15 cellular contexts compared by ENCODE assay signal in the genomic region with DNA sequence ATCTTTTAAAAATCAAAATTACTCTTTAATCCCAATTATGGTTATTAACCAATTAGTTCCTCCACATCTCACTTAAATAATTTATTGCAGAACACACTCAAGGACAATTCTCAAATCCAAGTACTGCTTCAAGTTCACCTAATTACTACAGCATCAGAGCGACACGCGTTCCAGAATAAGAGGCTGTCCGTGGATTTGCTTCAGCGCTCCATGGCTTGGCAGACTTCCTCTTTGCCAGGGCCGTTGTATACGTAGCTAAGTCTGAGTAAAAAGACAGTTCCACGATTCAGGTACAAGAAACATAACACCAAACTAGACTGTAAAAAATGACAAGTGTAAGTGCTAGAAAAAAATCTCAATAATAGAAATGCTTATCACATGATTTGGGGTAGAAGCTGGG.
"Had no signal": no experiment of that assay in that cellular context is flagged by ENCODE, and none has a peak within 500 bp of the region (broad histone marks: within the 10 kb centered on the region; RNA-seq: fewer than 3 reads in every experiment).

No MANE protein-coding gene starts in this region.

- FAIRE-seq: islet of Langerhans, pancreas had no signal

- DNase-seq: activated CD4-positive, alpha-beta T cell treated with anti-CD3 and anti-CD28 coated beads for 36 hours; activated CD8-positive, alpha-beta T cell treated with anti-CD3 and anti-CD28 coated beads for 36 hours; activated effector memory CD4-positive, alpha-beta T cell treated with Interleukin-2 at 50 U/mL for 16 hours; activated T-cell treated with anti-CD3 and anti-CD28 coated beads, Interleukin-2, amount 50 U/mL, for 4 hours; amniotic stem cell; caudate nucleus; left lung; mammary epithelial cell; naive B cell; pancreas; stimulated activated CD4-positive, alpha-beta T cell treated with anti-CD3 and anti-CD28 coated beads, Interleukin-1b, Interleukin-23, amount 100 ng/mL, for 48 hours; stomach; testis; upper lobe of right lung had no signal
